1 cellular context compared by ENCODE assay signal in genomic region chr9:129554649-129555048, GRCh38.
TF ChIP-seq lines count a peak whose summit lies in the region.

No MANE protein-coding gene starts in this region.

TF ChIP-seq in IMR-90, 13 proteins besides CTCF, POLR2A, EP300 and RAD21 (continued from another document):
- TF ChIP-seq MXI1 (IDR thresholded peaks at IDR 0.05; ENCODE audit: borderline replicate concordance, low read depth, low read length): no peak
